ENCODE assay signal across 8 cellular contexts in genomic region chr12:71693651-71694050, GRCh38. TPM values are rescaled to one million over a fixed set of nuclear protein-coding genes. Genes with fewer than 3 reads are reported as not detected.
DNase-seq lines count a peak whose midpoint lies in the region; ATAC-seq and TF ChIP-seq lines count a peak whose summit lies in the region.
"Not testable (repeated sequence)": the region's sequence is repeated elsewhere in the genome, so short reads cannot be mapped to it uniquely, and the experiment has no call there.

No MANE protein-coding gene starts in this region.

- H3K4me1 Mint-ChIP-seq in nephron progenitor cell, result peaks cover 15% of the 10 kb centered on the region

- not testable (repeated sequence) for H3K9ac ChIP-seq in BLaER1
- peak overlapping the region; percentile 53 to 92 for H3K9ac ChIP-seq in colonic mucosa (ENCODE audit: low read depth in 2 of 2, low read length in 2 of 2)

- peaks cover 21% of the 10 kb centered on the region for H3K36me3 Mint-ChIP-seq in nephron progenitor cell (ENCODE audit: low read depth)

- not testable (repeated sequence) for H3K4me3 Mint-ChIP-seq in nephron progenitor cell

- not testable (repeated sequence) for H3K4me3 ChIP-seq in BLaER1, colonic mucosa

- not testable (repeated sequence) for H3K9me3 Mint-ChIP-seq in nephron progenitor cell

- not testable (repeated sequence) for H4K20me1 ChIP-seq in BLaER1

- peak overlapping the region; percentile 57 for H3K27ac Mint-ChIP-seq in nephron progenitor cell

- H3K27ac ChIP-seq in BLaER1 (peak overlapping the region; percentile 70), colonic mucosa (peak overlapping the region; percentile 70)

- H3K4me2 ChIP-seq in BLaER1, result peak overlapping the region; percentile 70

- H3K9me3 ChIP-seq in BLaER1, colonic mucosa: not testable (repeated sequence)

- H3K4me1 ChIP-seq in BLaER1, result peaks cover 33% of the 10 kb centered on the region
- not testable (repeated sequence) for H3K4me1 ChIP-seq in colonic mucosa

- peak; percentile 20 for ATAC-seq in GM18868 (IDR thresholded peaks at IDR 0.05; ENCODE audit: unreplicated experiment)
- ATAC-seq in GM21423 (IDR thresholded peaks at IDR 0.05; ENCODE audit: unreplicated experiment), result peak; percentile 14
- peak; percentile 7 for ATAC-seq in HG02763 (IDR thresholded peaks at IDR 0.05; ENCODE audit: unreplicated experiment)
- ATAC-seq in HG03175 (IDR thresholded peaks at IDR 0.05; ENCODE audit: unreplicated experiment), result peak; percentile 14

- intact Hi-C loops in colonic mucosa (cut with DNase I), result not testable (repeated sequence)

- H3K27me3 ChIP-seq in BLaER1, colonic mucosa: not testable (repeated sequence)

- H3K36me3 ChIP-seq in BLaER1, result peaks cover 21% of the 10 kb centered on the region
- not testable (repeated sequence) for H3K36me3 ChIP-seq in colonic mucosa

- DNase-seq in NCI-H82 (lab: John Stamatoyannopoulos, UW), result peak; percentile 50
- not testable (repeated sequence) for DNase-seq in colonic mucosa, nephron progenitor cell

- TF ChIP-seq CTCF in colonic mucosa (IDR thresholded peaks at IDR 0.05); nephron progenitor cell (IDR thresholded peaks at IDR 0.05): not testable (repeated sequence)

- not testable (repeated sequence) for H3K27me3 Mint-ChIP-seq in nephron progenitor cell (ENCODE audit: low read depth, poor library complexity)

RNA-seq across cellular contexts. Expression of gene TMEM19, which starts 7.8 kb away (rescaled TPM):
- 10 to 100 TPM; 37.7 to 39.2 TPM for total RNA-seq in colonic mucosa

RNA-seq across cellular contexts. Expression of gene THAP2, which starts 29.6 kb away (rescaled TPM):
- total RNA-seq in colonic mucosa, result 1 to 10 TPM; 3.8 to 6.0 TPM

RNA-seq across cellular contexts. Expression of gene ZFC3H1, which starts 30.0 kb away (rescaled TPM):
- total RNA-seq in colonic mucosa, result 10 to 100 TPM; 37.8 to 38.8 TPM
